Comparison of ENCODE assay signal across 8 cellular contexts in the genomic region with DNA sequence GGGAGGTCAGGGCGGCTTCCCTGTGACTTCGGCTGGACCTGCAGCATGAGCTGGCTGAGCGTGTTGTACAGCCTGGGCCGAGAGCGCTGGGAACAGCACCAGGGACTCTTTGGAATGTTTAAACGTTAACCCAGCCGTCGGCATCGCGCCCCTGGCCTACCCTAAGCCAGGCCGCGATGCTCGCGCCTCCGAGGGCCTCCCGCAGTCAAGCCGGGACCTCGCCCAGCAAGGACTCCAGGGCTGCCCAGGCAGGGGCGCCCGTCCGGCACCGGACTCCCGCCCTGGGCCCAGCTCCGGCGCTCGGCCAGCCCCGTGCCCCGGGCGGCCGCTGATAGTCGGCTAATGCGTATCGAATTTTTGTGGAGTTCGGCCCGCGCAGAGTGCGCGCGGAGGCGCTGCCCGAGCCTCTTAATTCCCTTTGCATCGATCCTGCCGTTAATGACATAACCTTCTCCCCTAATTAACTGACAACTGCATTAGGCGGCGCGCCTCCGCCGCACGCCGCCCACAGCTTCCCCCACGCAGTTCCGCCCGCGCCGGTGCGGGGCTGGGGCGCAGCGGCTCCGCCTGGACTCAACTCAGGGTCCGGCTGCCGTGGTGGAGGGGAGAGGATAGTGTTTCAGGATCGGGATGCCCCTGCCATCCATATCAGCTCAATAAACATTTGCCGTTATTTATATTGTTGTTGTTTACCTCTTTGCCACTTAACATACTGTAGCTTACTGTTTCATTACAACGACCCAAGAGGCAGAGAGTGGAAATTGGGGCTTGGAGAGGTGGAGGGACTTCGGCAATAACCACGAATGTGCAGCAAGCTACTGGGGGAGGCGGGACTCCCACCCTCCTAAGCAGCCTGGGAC. TPM values are rescaled to one million over a fixed set of nuclear protein-coding genes. Genes with fewer than 3 reads are reported as not detected.
DNase-seq lines count a peak whose midpoint lies in the region; ATAC-seq and TF ChIP-seq lines count a peak whose summit lies in the region.

No MANE protein-coding gene starts in this region.

- peak; percentile 63 for DNase-seq in activated effector memory CD4-positive, alpha-beta T cell treated with anti-CD3 and anti-CD28 coated beads, Interleukin-2, amount 50 U/mL, for 16 hours
- no peak for DNase-seq in activated effector memory CD4-positive, alpha-beta T cell treated with Interleukin-2 at 50 U/mL for 16 hours
- peak; percentile 59 for DNase-seq in WTC11 (ENCODE audit: low spot score)
- peak in 28 of 42 donors; percentile 1 to 47 (median 13) for DNase-seq in head of caudate nucleus
- DNase-seq in omental fat pad (ENCODE audit: low spot score): no peak
- no peak for DNase-seq in ACHN
- no peak for DNase-seq in CD1c-positive myeloid dendritic cell (ENCODE audit: extremely low spot score)

- H3K4me1 Mint-ChIP-seq in WTC11: peaks cover 17% of the 10 kb centered on the region

- POLR2A ChIA-PET in WTC11 (lab: Charles Lee): interaction anchor here (0.5 to 1.7 kb wide), 4 partner anchors 21 to 372 kb away, joined by 3 to 6 read pairs (median 4); partner anchors contain the start of gene CDC25C

- no peaks in the 10 kb centered on the region for H3K36me3 Mint-ChIP-seq in WTC11

- H3K27ac Mint-ChIP-seq in WTC11: no peak overlapping the region

- peak; percentile 85 for ATAC-seq in WTC11
- peak; percentile 66 for ATAC-seq in omental fat pad (ENCODE audit: low FRiP score)
- ATAC-seq in HG03135 (IDR thresholded peaks at IDR 0.05; ENCODE audit: unreplicated experiment): no peak

- H3K27me3 Mint-ChIP-seq in WTC11 (ENCODE audit: low read depth): peaks cover 57% of the 10 kb centered on the region

- intact Hi-C loops in head of caudate nucleus (cut with DNase I): no loop called here

- TF ChIP-seq CTCF in WTC11 (IDR thresholded peaks at IDR 0.05): no peak
- TF ChIP-seq CTCF in omental fat pad (IDR thresholded peaks at IDR 0.05): no peak

- in situ Hi-C loops in ACHN (cut with HindIII; ENCODE audit: low pct_ligation_motif_present, low pct_unique_long_range_greater_than_20kb, low sequenced_read_pairs): no loop called here

- peak overlapping the region; percentile 64 for H3K4me3 Mint-ChIP-seq in WTC11

- H3K9me3 Mint-ChIP-seq in WTC11: no peaks in the 10 kb centered on the region

- CTCF ChIA-PET in WTC11 (lab: Charles Lee): interaction anchor here (0.5 to 3.1 kb wide), 4 partner anchors 19 to 161 kb away, joined by 3 to 18 read pairs (median 5); partner anchors contain the start of gene KDM3B

TF ChIP-seq in WTC11, 78 proteins besides CTCF, POLR2A, EP300 and RAD21:
- TF ChIP-seq, protein P1, sequence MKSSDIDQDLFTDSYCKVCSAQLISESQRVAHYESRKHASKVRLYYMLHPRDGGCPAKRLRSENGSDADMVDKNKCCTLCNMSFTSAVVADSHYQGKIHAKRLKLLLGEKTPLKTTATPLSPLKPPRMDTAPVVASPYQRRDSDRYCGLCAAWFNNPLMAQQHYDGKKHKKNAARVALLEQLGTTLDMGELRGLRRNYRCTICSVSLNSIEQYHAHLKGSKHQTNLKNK (CRISPR knock-in tag; IDR thresholded peaks at IDR 0.05): no peak
- TF ChIP-seq CBFB (CRISPR knock-in tag; IDR thresholded peaks at IDR 0.05; ENCODE audit: low read depth) (no peak), ZNF138 (CRISPR knock-in tag; conservative IDR thresholded peaks at IDR 0.05) (no peak), RORB (CRISPR knock-in tag; IDR thresholded peaks at IDR 0.05) (no peak), TP53 (CRISPR knock-in tag; IDR thresholded peaks at IDR 0.05) (no peak), FOXP1 (CRISPR knock-in tag; IDR thresholded peaks at IDR 0.05; ENCODE audit: borderline replicate concordance) (peak; percentile 38; the same call in 1 of the 2 replicates), KAT7 (CRISPR knock-in tag; IDR thresholded peaks at IDR 0.05; ENCODE audit: borderline replicate concordance) (0 out of 2 replicates have a peak, but pooled peaks have one; percentile 43), ZNF512 (CRISPR knock-in tag; IDR thresholded peaks at IDR 0.05; ENCODE audit: borderline replicate concordance) (no peak), EMX1 (CRISPR knock-in tag; IDR thresholded peaks at IDR 0.05) (no peak), MAX (CRISPR knock-in tag; IDR thresholded peaks at IDR 0.05) (peak; percentile 52; the same call in 1 of the 2 replicates)
- TF ChIP-seq, protein P2, sequence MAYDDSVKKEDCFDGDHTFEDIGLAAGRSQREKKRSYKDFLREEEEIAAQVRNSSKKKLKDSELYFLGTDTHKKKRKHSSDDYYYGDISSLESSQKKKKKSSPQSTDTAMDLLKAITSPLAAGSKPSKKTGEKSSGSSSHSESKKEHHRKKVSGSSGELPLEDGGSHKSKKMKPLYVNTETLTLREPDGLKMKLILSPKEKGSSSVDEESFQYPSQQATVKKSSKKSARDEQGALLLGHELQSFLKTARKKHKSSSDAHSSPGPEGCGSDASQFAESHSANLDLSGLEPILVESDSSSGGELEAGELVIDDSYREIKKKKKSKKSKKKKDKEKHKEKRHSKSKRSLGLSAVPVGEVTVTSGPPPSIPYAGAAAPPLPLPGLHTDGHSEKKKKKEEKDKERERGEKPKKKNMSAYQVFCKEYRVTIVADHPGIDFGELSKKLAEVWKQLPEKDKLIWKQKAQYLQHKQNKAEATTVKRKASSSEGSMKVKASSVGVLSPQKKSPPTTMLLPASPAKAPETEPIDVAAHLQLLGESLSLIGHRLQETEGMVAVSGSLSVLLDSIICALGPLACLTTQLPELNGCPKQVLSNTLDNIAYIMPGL (CRISPR knock-in tag; IDR thresholded peaks at IDR 0.05): peak; percentile 38; the same call in 1 of the 2 replicates
- TF ChIP-seq, protein P3, sequence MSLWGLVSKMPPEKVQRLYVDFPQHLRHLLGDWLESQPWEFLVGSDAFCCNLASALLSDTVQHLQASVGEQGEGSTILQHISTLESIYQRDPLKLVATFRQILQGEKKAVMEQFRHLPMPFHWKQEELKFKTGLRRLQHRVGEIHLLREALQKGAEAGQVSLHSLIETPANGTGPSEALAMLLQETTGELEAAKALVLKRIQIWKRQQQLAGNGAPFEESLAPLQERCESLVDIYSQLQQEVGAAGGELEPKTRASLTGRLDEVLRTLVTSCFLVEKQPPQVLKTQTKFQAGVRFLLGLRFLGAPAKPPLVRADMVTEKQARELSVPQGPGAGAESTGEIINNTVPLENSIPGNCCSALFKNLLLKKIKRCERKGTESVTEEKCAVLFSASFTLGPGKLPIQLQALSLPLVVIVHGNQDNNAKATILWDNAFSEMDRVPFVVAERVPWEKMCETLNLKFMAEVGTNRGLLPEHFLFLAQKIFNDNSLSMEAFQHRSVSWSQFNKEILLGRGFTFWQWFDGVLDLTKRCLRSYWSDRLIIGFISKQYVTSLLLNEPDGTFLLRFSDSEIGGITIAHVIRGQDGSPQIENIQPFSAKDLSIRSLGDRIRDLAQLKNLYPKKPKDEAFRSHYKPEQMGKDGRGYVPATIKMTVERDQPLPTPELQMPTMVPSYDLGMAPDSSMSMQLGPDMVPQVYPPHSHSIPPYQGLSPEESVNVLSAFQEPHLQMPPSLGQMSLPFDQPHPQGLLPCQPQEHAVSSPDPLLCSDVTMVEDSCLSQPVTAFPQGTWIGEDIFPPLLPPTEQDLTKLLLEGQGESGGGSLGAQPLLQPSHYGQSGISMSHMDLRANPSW (CRISPR knock-in tag; conservative IDR thresholded peaks at IDR 0.05; ENCODE audit: low read depth): no peak
- TF ChIP-seq, protein P4, sequence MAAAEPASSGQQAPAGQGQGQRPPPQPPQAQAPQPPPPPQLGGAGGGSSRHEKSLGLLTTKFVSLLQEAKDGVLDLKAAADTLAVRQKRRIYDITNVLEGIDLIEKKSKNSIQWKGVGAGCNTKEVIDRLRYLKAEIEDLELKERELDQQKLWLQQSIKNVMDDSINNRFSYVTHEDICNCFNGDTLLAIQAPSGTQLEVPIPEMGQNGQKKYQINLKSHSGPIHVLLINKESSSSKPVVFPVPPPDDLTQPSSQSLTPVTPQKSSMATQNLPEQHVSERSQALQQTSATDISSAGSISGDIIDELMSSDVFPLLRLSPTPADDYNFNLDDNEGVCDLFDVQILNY (CRISPR knock-in tag; IDR thresholded peaks at IDR 0.05): peak; percentile 37; the same call in 1 of the 2 replicates
TF ChIP-seq in WTC11: peak in this region for 5.

RNA-seq across cellular contexts. Expression of gene CDC23, which starts 28.8 kb away (rescaled TPM):
- 43.8 to 45.3 TPM (median 44.5 TPM) in 3 replicates for total RNA-seq in WTC11 (2021)
- total RNA-seq in omental fat pad: 10 to 100 TPM; 11.6 to 16.3 (median 14.5) TPM

RNA-seq across cellular contexts. Expression of gene GFRA3, which starts 32.5 kb away (rescaled TPM):
- 0.69 to 1.3 TPM (median 0.94 TPM) in 3 replicates for total RNA-seq in WTC11 (2021)
- 1 to 10 TPM in 1 of 4 donors, not detected in 3; 1.3 TPM for total RNA-seq in omental fat pad

Comparison
In these comparisons a context has a peak if more than half of its experiments do, and no peak if none do; other contexts are left out.
1. DNase-seq: peak in activated effector memory CD4-positive, alpha-beta T cell treated with anti-CD3 and anti-CD28 coated beads, Interleukin-2, amount 50 U/mL, for 16 hours (single experiment), WTC11 (single experiment) and head of caudate nucleus (28 of 42); none in activated effector memory CD4-positive, alpha-beta T cell treated with Interleukin-2 at 50 U/mL for 16 hours (single experiment), omental fat pad (single experiment), ACHN (single experiment) and CD1c-positive myeloid dendritic cell (single experiment).